20 cellular contexts compared by ENCODE assay signal in the genomic region with DNA sequence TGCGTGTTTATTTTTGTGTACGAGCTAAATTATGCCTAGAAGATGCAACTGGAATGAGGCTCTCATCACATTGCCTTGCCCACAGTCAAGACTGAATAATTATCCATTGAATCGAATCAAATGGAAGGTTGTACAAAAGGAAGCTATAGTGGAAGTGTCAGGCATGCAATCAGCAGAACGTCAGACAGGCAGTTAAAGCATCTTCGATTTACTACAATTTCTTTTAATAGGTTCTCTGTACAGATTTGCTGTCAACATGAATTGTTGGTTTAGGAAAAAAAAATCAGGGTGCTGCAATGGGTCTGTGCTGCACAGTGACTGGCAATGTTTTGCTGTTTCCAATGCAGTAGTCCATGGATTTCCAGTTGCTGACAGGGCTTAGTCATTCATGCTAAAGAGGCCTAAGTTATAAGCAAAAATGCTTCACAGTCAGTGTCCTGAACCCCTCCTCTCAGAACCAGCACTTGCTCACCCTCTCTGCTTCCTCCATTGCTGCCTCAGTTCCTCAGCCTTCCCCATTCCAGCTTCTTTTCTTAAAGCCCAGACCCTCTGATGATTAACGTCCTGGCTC.
A peak's percentile ranks its signal among the peaks of the same experiment; 100 is the strongest.
DNase-seq lines count a peak whose midpoint lies in the region; ATAC-seq and TF ChIP-seq lines count a peak whose summit lies in the region.
"Had no signal": no experiment of that assay in that cellular context is flagged by ENCODE, and none has a peak within 500 bp of the region (broad histone marks: within the 10 kb centered on the region; RNA-seq: fewer than 3 reads in every experiment).

No MANE protein-coding gene starts in this region.

- TF ChIP-seq CTCF in thoracic aorta (IDR thresholded peaks at IDR 0.05) = no peak
- TF ChIP-seq CTCF in activated CD8-positive, alpha-beta T cell treated with anti-CD3 and anti-CD28 coated beads for 36 hours (IDR thresholded peaks at IDR 0.05) = no peak

- no peaks in the 10 kb centered on the region for H3K27me3 Mint-ChIP-seq in activated CD8-positive, alpha-beta T cell treated with anti-CD3 and anti-CD28 coated beads for 36 hours

- peak overlapping the region; percentile 31 for H3K9ac ChIP-seq in muscle layer of colon (ENCODE audit: low read length)

- H3K27ac Mint-ChIP-seq in activated CD8-positive, alpha-beta T cell treated with anti-CD3 and anti-CD28 coated beads for 36 hours = no peak overlapping the region
- H3K27ac Mint-ChIP-seq: activated CD4-positive, alpha-beta T cell treated with anti-CD3 and anti-CD28 coated beads, Interleukin-2, amount 10 ng/mL, durations not matched to agents 7 days and 5 days; dendritic cell treated with granulocyte-macrophage colony-stimulating factor and Interleukin-4, amounts not matched to agents 40 ng/mL and 50 ng/mL, for 4 days; stimulated activated effector memory CD8-positive, alpha-beta T cell treated with anti-CD3 and anti-CD28 coated beads, Interleukin-12 subunit alpha, Interleukin-12 subunit beta, amount 100 ng/mL, for 72 hours had no signal

- no peak overlapping the region for H3K4me3 Mint-ChIP-seq in activated CD8-positive, alpha-beta T cell treated with anti-CD3 and anti-CD28 coated beads for 36 hours
- H3K4me3 Mint-ChIP-seq: activated CD4-positive, alpha-beta T cell treated with anti-CD3 and anti-CD28 coated beads, Interleukin-2, amount 10 ng/mL, durations not matched to agents 7 days and 5 days; dendritic cell treated with granulocyte-macrophage colony-stimulating factor and Interleukin-4, amounts not matched to agents 40 ng/mL and 50 ng/mL, for 4 days; stimulated activated effector memory CD8-positive, alpha-beta T cell treated with anti-CD3 and anti-CD28 coated beads, Interleukin-12 subunit alpha, Interleukin-12 subunit beta, amount 100 ng/mL, for 72 hours had no signal

- no peaks in the 10 kb centered on the region for H3K36me3 Mint-ChIP-seq in activated CD8-positive, alpha-beta T cell treated with anti-CD3 and anti-CD28 coated beads for 36 hours (ENCODE audit: low read depth)
- H3K36me3 Mint-ChIP-seq: stimulated activated effector memory CD8-positive, alpha-beta T cell treated with anti-CD3 and anti-CD28 coated beads, Interleukin-12 subunit alpha, Interleukin-12 subunit beta, amount 100 ng/mL, for 72 hours had no signal

- H3K27ac ChIP-seq in cingulate gyrus (ENCODE audit: low read depth, low read length) (peak overlapping the region; percentile 30), muscle layer of colon (ENCODE audit: low read depth, low read length) (peak overlapping the region; percentile 55), thoracic aorta (peak overlapping the region; percentile 59 to 70)
- H3K27ac ChIP-seq: neutrophil, SJSA1 had no signal

- intact Hi-C loops in activated CD8-positive, alpha-beta T cell treated with anti-CD3 and anti-CD28 coated beads for 36 hours (cut with micrococcal nuclease) = no loop called here

- no peaks in the 10 kb centered on the region for H3K9me3 ChIP-seq in muscle layer of colon (ENCODE audit: low read length)
- no peaks in the 10 kb centered on the region for H3K9me3 ChIP-seq in thoracic aorta
- H3K9me3 ChIP-seq: neutrophil, SJSA1 had no signal

- H3K4me1 Mint-ChIP-seq in activated CD8-positive, alpha-beta T cell treated with anti-CD3 and anti-CD28 coated beads for 36 hours (ENCODE audit: low read depth) = no peaks in the 10 kb centered on the region
- H3K4me1 Mint-ChIP-seq: activated CD4-positive, alpha-beta T cell treated with anti-CD3 and anti-CD28 coated beads, Interleukin-2, amount 10 ng/mL, durations not matched to agents 7 days and 5 days; stimulated activated effector memory CD8-positive, alpha-beta T cell treated with anti-CD3 and anti-CD28 coated beads, Interleukin-12 subunit alpha, Interleukin-12 subunit beta, amount 100 ng/mL, for 72 hours had no signal

- no peaks in the 10 kb centered on the region for H3K9me3 Mint-ChIP-seq in activated CD8-positive, alpha-beta T cell treated with anti-CD3 and anti-CD28 coated beads for 36 hours
- H3K9me3 Mint-ChIP-seq: activated CD4-positive, alpha-beta T cell treated with anti-CD3 and anti-CD28 coated beads, Interleukin-2, amount 10 ng/mL, durations not matched to agents 7 days and 5 days; dendritic cell treated with granulocyte-macrophage colony-stimulating factor and Interleukin-4, amounts not matched to agents 40 ng/mL and 50 ng/mL, for 4 days; stimulated activated effector memory CD8-positive, alpha-beta T cell treated with anti-CD3 and anti-CD28 coated beads, Interleukin-12 subunit alpha, Interleukin-12 subunit beta, amount 100 ng/mL, for 72 hours had no signal

- H3K27me3 ChIP-seq in muscle layer of colon (ENCODE audit: control insufficient read depth in 1 of 2, insufficient read depth in 2 of 2, low read length in 2 of 2) (no peaks in the 10 kb centered on the region), thoracic aorta (replicated peaks; ENCODE audit: insufficient read depth) (no peaks in the 10 kb centered on the region)
- H3K27me3 ChIP-seq: SJSA1 had no signal

- DNase-seq in NCI-H2227 (lab: John Stamatoyannopoulos, UW; ENCODE audit: unreplicated experiment) = peak; percentile 21
- no peak for DNase-seq in thoracic aorta (ENCODE audit: low spot score)
- no peak for DNase-seq in DMS79 treated with DMSO at 0.1 percent for 48 hours (lab: John Stamatoyannopoulos, UW)
- no peak for DNase-seq in activated CD8-positive, alpha-beta T cell treated with anti-CD3 and anti-CD28 coated beads for 36 hours
- DNase-seq: activated CD4-positive, alpha-beta T cell treated with anti-CD3 and anti-CD28 coated beads, Interleukin-2, amount 10 ng/mL, durations not matched to agents 7 days and 5 days; activated T-cell treated with anti-CD3 and anti-CD28 coated beads, Interleukin-2, amount 50 U/mL, for 48 hours; DMS79; H7; NCI-H1092 treated with DMSO at 0.1 percent for 48 hours; NCI-H446 had no signal

- POLR2A ChIA-PET in activated CD8-positive, alpha-beta T cell treated with anti-CD3 and anti-CD28 coated beads for 36 hours (lab: Charles Lee) = no interaction called here

- ATAC-seq in thoracic aorta (ENCODE audit: insufficient number of reproducible peaks, low FRiP score, low read depth) (no peak), GM21447 (IDR thresholded peaks at IDR 0.05; ENCODE audit: unreplicated experiment) (no peak), GM19452 (IDR thresholded peaks at IDR 0.05; ENCODE audit: unreplicated experiment) (no peak)
- no peak for ATAC-seq in activated CD8-positive, alpha-beta T cell treated with anti-CD3 and anti-CD28 coated beads for 36 hours
- ATAC-seq: esophagus mucosa; stimulated activated effector memory CD8-positive, alpha-beta T cell treated with anti-CD3 and anti-CD28 coated beads, Interleukin-12 subunit alpha, Interleukin-12 subunit beta, amount 100 ng/mL, for 72 hours had no signal

- H3K4me1 ChIP-seq in muscle layer of colon (ENCODE audit: insufficient read depth, low read length) (peaks cover 91% of the 10 kb centered on the region), thoracic aorta (ENCODE audit: control insufficient read depth in 1 of 2, low read depth in 2 of 2) (peaks cover 64 to 82% of the 10 kb centered on the region in 2 donors)

- H3K4me3 ChIP-seq in muscle layer of colon (ENCODE audit: low read depth in 1 of 2, low read length in 2 of 2) = no peak overlapping the region
- H3K4me3 ChIP-seq in thoracic aorta = no peak overlapping the region
- H3K4me3 ChIP-seq: lung, SJSA1 had no signal

- H3K36me3 ChIP-seq in muscle layer of colon (ENCODE audit: insufficient read depth, low read length) (no peaks in the 10 kb centered on the region), thoracic aorta (no peaks in the 10 kb centered on the region)
- H3K36me3 ChIP-seq: neutrophil had no signal

- CTCF ChIA-PET in activated CD8-positive, alpha-beta T cell treated with anti-CD3 and anti-CD28 coated beads for 36 hours (lab: Charles Lee) = no interaction called here
